10 cellular contexts compared by ENCODE assay signal in the genomic region with DNA sequence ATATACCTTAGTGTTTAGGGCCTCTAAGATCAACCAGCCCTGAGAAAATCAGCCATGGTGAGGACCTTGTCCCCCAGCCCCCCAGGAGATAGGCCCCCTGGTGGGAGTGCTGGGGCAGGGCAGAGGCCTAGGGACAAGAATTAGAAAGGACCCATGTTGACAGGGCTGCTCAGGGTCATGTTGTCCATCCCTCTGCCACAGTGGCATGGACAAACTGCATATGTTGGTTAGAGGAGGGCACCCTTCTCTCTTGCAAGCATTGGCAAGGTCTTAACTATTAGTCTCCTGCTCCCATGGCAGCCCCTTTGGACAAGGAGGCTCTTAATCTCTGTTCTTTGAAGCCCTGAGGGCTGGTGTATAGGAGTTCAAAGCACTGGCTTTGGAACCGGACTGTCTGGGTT. TPM values are rescaled to one million over a fixed set of nuclear protein-coding genes. Genes with fewer than 3 reads are reported as not detected.
A peak's percentile ranks its signal among the peaks of the same experiment; 100 is the strongest.
DNase-seq lines count a peak whose midpoint lies in the region; ATAC-seq, FAIRE-seq and TF ChIP-seq lines count a peak whose summit lies in the region.
"Had no signal": no experiment of that assay in that cellular context is flagged by ENCODE, and none has a peak within 500 bp of the region (broad histone marks: within the 10 kb centered on the region; RNA-seq: fewer than 3 reads in every experiment).

No MANE protein-coding gene starts in this region.

- peaks cover 6% of the 10 kb centered on the region for H3K23me2 ChIP-seq in H1 (ENCODE audit: low read depth, low read length)

- H3K56ac ChIP-seq in H1 (replicated peaks; ENCODE audit: insufficient read length, low read depth, low read length) = no peak overlapping the region

- H4K91ac ChIP-seq in H1 (replicated peaks; ENCODE audit: insufficient read length, low read length) = no peak overlapping the region

- POLR2A ChIA-PET in H1 (lab: Charles Lee; ENCODE audit: partially characterized antibody) (interaction anchor here (2.2 to 44.0 kb wide), 3 partner anchors 18 to 81 kb away, joined by 8 to 1596 read pairs (median 1027); partner anchors contain the start of genes ATN1, EMG1, ENO2 and LRRC23), HEK293T (lab: Yijun Ruan, JAX) (interaction anchor here (3.3 to 8.4 kb wide), 2 partner anchors 10 to 11 kb away, joined by 21 to 450 read pairs; no protein-coding TSS in a partner anchor)

- no peak for TF ChIP-seq POLR2A in H1 (IDR thresholded peaks at IDR 0.05; ENCODE audit: control extremely low read depth in 1 of 2, low read depth in 2 of 2, low read length in 2 of 2)

- no peak for TF ChIP-seq RAD21 in H1 (IDR thresholded peaks at IDR 0.05 in 1 of 2, conservative IDR thresholded peaks at IDR 0.05 in 1 of 2; ENCODE audit: low read depth in 2 of 2, low read length in 2 of 2)

- H3K4ac ChIP-seq in H1 (replicated peaks; ENCODE audit: insufficient read length, low read depth, low read length) = no peak overlapping the region

- H3K4me1 ChIP-seq in H1 (replicated peaks in 1 of 4; ENCODE audit: control insufficient read depth in 3 of 4, insufficient read depth in 4 of 4, low read length in 3 of 4) = peaks cover under 1 to 26% (median 15%) of the 10 kb centered on the region in 4 experiments

- H3K18ac ChIP-seq in H1 (ENCODE audit: extremely low read depth, low read length) = no peak overlapping the region

- no peak overlapping the region for H2BK120ac ChIP-seq in H1 (replicated peaks; ENCODE audit: low read depth, low read length)

- H3K23ac ChIP-seq in H1 (ENCODE audit: insufficient read length) = no peak overlapping the region

- H2BK12ac ChIP-seq in H1 (ENCODE audit: low read depth, low read length) = 0 out of 2 replicates have a peak overlapping the region, but pooled peaks have one; percentile 14

- WGBS in H1 (ENCODE audit: extremely low coverage in 1 of 2, insufficient coverage in 1 of 2, insufficient read length in 1 of 2, insufficient replicate concordance in 2 of 2, low coverage in 1 of 2, low lambda C conversion rate in 2 of 2, missing lambda C conversion rate in 1 of 2), 2 experiments = 89% methylated on average over 1 of the region's 1 CpG; no CpG with 5 or more reads in 1 of the 2 experiments

- no peak overlapping the region for H4K5ac ChIP-seq in H1 (ENCODE audit: insufficient read length, low read depth, low read length)

- H2BK5ac ChIP-seq in H1 (ENCODE audit: low read depth, low read length) = no peak overlapping the region

- peak; percentile 43 for DNase-seq in activated CD4-positive, CD25-positive, alpha-beta regulatory T cell treated with anti-CD3 and anti-CD28 coated beads, Interleukin-2, amount 50 U/mL, for 72 hours
- DNase-seq in H1 (ENCODE audit: low read depth in 1 of 2, low spot score in 2 of 2) (no peak), AG20443 (ENCODE audit: low spot score) (no peak), HEK293T (ENCODE audit: extremely low spot score) (no peak)
- peak; percentile 62 for DNase-seq in stimulated activated naive CD8-positive, alpha-beta T cell treated with anti-CD3 and anti-CD28 coated beads, Interleukin-15, Interleukin-2, amounts not matched to agents 100 U/mL and 50 U/mL, for 24 hours

- H2AFZ ChIP-seq in SU-DHL-6 (ENCODE audit: low read depth, low read length, severe bottlenecking) = no peak overlapping the region
- no peak overlapping the region for H2AFZ ChIP-seq in H1 (ENCODE audit: low read length)
- H2AFZ ChIP-seq: hepatocyte had no signal

- no peak for TF ChIP-seq EP300 in H1 (IDR thresholded peaks at IDR 0.05; ENCODE audit: borderline replicate concordance in 1 of 2, low read depth in 2 of 2, low read length in 2 of 2)

- peaks cover 7% of the 10 kb centered on the region for H3F3A ChIP-seq in SU-DHL-6 (ENCODE audit: insufficient read depth)

- H3K9me3 ChIP-seq in SU-DHL-6 (ENCODE audit: insufficient read depth, low read length) (no peaks in the 10 kb centered on the region), H1 (ENCODE audit: insufficient read depth in 2 of 2, low read depth in 1 of 2, low read length in 1 of 2) (no peaks in the 10 kb centered on the region)

- no peak overlapping the region for H2BK20ac ChIP-seq in H1 (ENCODE audit: low read length)

- no peak overlapping the region for H3K27ac ChIP-seq in SU-DHL-6 (ENCODE audit: low read depth, low read length)
- H3K27ac ChIP-seq in H1 (ENCODE audit: low read depth, low read length) = no peak overlapping the region
- H3K27ac ChIP-seq: hepatocyte had no signal

- no peak overlapping the region for H4K8ac ChIP-seq in H1 (ENCODE audit: extremely low read depth, insufficient read depth, low read length)

- H2BK15ac ChIP-seq in H1 (ENCODE audit: low read length) = peak overlapping the region; percentile 46; the same call in 1 of the 2 replicates

- H3K9me2 ChIP-seq in SU-DHL-6 (replicated peaks; ENCODE audit: insufficient read depth, low read length) = no peaks in the 10 kb centered on the region

- H3K27me3 ChIP-seq in SU-DHL-6 (ENCODE audit: low read length) (no peaks in the 10 kb centered on the region), H1 (replicated peaks in 1 of 4; ENCODE audit: control insufficient read depth in 3 of 4, extremely low read depth in 1 of 4, insufficient read depth in 3 of 4, low read length in 3 of 4) (no peaks in the 10 kb centered on the region)
- H3K27me3 ChIP-seq: hepatocyte had no signal

- H3K4me2 ChIP-seq in SU-DHL-6 (ENCODE audit: low read depth, low read length, poor library complexity, severe bottlenecking) = peak overlapping the region; percentile 61
- no peak overlapping the region for H3K4me2 ChIP-seq in H1 (ENCODE audit: insufficient read depth in 1 of 2, low read depth in 2 of 2, low read length in 2 of 2)
- H3K4me2 ChIP-seq: hepatocyte had no signal

- no peaks in the 10 kb centered on the region for H3K36me3 ChIP-seq in SU-DHL-6 (ENCODE audit: low read length)
- no peaks in the 10 kb centered on the region for H3K36me3 ChIP-seq in H1 (ENCODE audit: control insufficient read depth in 2 of 4, insufficient read depth in 4 of 4, low read length in 3 of 4)

- CTCF ChIA-PET in H1 (lab: Charles Lee; ENCODE audit: partially characterized antibody) (interaction anchor here (1.2 to 8.6 kb wide), 6 partner anchors 11 to 190 kb away, joined by 3 to 277 read pairs (median 6); no protein-coding TSS in a partner anchor), HEK293T (lab: Yijun Ruan, JAX) (interaction anchor here (0.6 to 1.0 kb wide), 2 partner anchors 14 to 59 kb away, joined by 3 to 5 read pairs; no protein-coding TSS in a partner anchor)

- no peak for ATAC-seq in activated CD4-positive, CD25-positive, alpha-beta regulatory T cell treated with anti-CD3 and anti-CD28 coated beads, Interleukin-2, amount 50 U/mL, for 24 hours
- no peak for ATAC-seq in stimulated activated naive CD8-positive, alpha-beta T cell treated with anti-CD3 and anti-CD28 coated beads, Interleukin-15, Interleukin-2, amounts not matched to agents 100 U/mL and 50 U/mL, for 24 hours
- no peak for ATAC-seq in HG03095 (IDR thresholded peaks at IDR 0.05; ENCODE audit: unreplicated experiment)

- TF ChIP-seq CTCF in SU-DHL-6 (IDR thresholded peaks at IDR 0.05; ENCODE audit: insufficient read depth, low read length, poor library complexity, severe bottlenecking) (peak; percentile 33), H1 (IDR thresholded peaks at IDR 0.05; ENCODE audit: control extremely low read depth in 1 of 3, insufficient read depth in 1 of 3, low read depth in 1 of 3, low read length in 3 of 3) (no peak)

- H3K9ac ChIP-seq in SU-DHL-6 (ENCODE audit: low read length) (peak overlapping the region; percentile 55; the same call in 1 of the 2 replicates), H1 (replicated peaks in 1 of 4; ENCODE audit: extremely low read depth in 1 of 4, low read depth in 3 of 4, low read length in 3 of 4) (no peak overlapping the region)

- peak overlapping the region; percentile 60; the same call in 1 of the 2 replicates for H2AK5ac ChIP-seq in H1 (ENCODE audit: low read depth, low read length)

- H3K4me3 ChIP-seq in SU-DHL-6 (ENCODE audit: insufficient read depth, low read length, poor library complexity, severe bottlenecking) = no peak overlapping the region
- no peak overlapping the region for H3K4me3 ChIP-seq in H1 (ENCODE audit: extremely low read depth in 1 of 4, insufficient read depth in 2 of 4, low read depth in 3 of 4, low read length in 4 of 4)
- H3K4me3 ChIP-seq: hepatocyte had no signal

- FAIRE-seq in H1 (lab: Jason Lieb, UNC) = no peak

- H3K14ac ChIP-seq in H1 (ENCODE audit: insufficient read length) = no peak overlapping the region

- H3K79me1 ChIP-seq in H1 (ENCODE audit: low read depth, low read length) = peaks cover 5% of the 10 kb centered on the region

- H4K20me1 ChIP-seq in SU-DHL-6 (ENCODE audit: low read depth, low read length) (no peaks in the 10 kb centered on the region), H1 (replicated peaks in 1 of 2; ENCODE audit: control insufficient read depth in 1 of 2, insufficient read depth in 2 of 2, low read length in 2 of 2) (no peaks in the 10 kb centered on the region)

- H3K79me2 ChIP-seq in SU-DHL-6 (ENCODE audit: insufficient read depth, low read length) (no peaks in the 10 kb centered on the region), H1 (ENCODE audit: control insufficient read depth in 1 of 2, insufficient read depth in 2 of 2, low read length in 2 of 2) (no peaks in the 10 kb centered on the region; a peak in 1 of 4 replicates)

RNA-seq across cellular contexts. Expression of gene PTPN6, which starts 0.8 kb away (rescaled TPM):
- total RNA-seq in H1 (2021; fragmentation: NEBNext Ultra II Directional; extraction: Animal tissue kit (Norgen Biotek cat#: 25700)) = 25.7 and 28.4 TPM in 2 replicates
- polyA plus RNA-seq in H1 (2011; rRNA removed) = 16.3 and 22.6 TPM in 2 replicates
- polyA plus RNA-seq in H1 (2011; cell fraction: cytosol; rRNA removed) = 21.3 TPM
- 32.9 TPM for polyA plus RNA-seq in H1 (2011; cell fraction: nucleus; rRNA removed)
- 34.9 to 37.3 TPM (median 36.6 TPM) in 4 replicates for polyA plus RNA-seq in H1 (2012, experiment 1 of 2)
- polyA plus RNA-seq in H1 (2012, experiment 2 of 2) = 28.9 TPM
- polyA plus RNA-seq in H1 (2013, experiment 1 of 2) = 23.2 TPM
- polyA plus RNA-seq in H1 (2013, experiment 2 of 2) = 25.8 TPM
- polyA minus RNA-seq in H1 (2011; rRNA and poly(A)+ RNA removed) = 12.4 and 24.5 TPM in 2 replicates
- polyA minus RNA-seq in H1 (2011; cell fraction: cytosol; rRNA and poly(A)+ RNA removed) = 17.8 TPM
- polyA minus RNA-seq in H1 (2011; cell fraction: nucleus; rRNA and poly(A)+ RNA removed) = 9.1 TPM

RNA-seq across cellular contexts. Expression of gene C12orf57, which starts 6.6 kb away (rescaled TPM):
- 174 and 185 TPM in 2 replicates for total RNA-seq in H1 (2021; fragmentation: NEBNext Ultra II Directional; extraction: Animal tissue kit (Norgen Biotek cat#: 25700))
- polyA plus RNA-seq in H1 (2011; rRNA removed) = 993 and 1,124 TPM in 2 replicates
- 811 TPM for polyA plus RNA-seq in H1 (2011; cell fraction: cytosol; rRNA removed)
- 653 TPM for polyA plus RNA-seq in H1 (2011; cell fraction: nucleus; rRNA removed)
- 167 to 390 TPM (median 374 TPM) in 4 replicates for polyA plus RNA-seq in H1 (2012, experiment 1 of 2)
- 596 TPM for polyA plus RNA-seq in H1 (2012, experiment 2 of 2)
- 206 TPM for polyA plus RNA-seq in H1 (2013, experiment 1 of 2)
- 192 TPM for polyA plus RNA-seq in H1 (2013, experiment 2 of 2)
- polyA minus RNA-seq in H1 (2011; rRNA and poly(A)+ RNA removed) = 66.6 and 106 TPM in 2 replicates
- 76.3 TPM for polyA minus RNA-seq in H1 (2011; cell fraction: cytosol; rRNA and poly(A)+ RNA removed)
- 112 TPM for polyA minus RNA-seq in H1 (2011; cell fraction: nucleus; rRNA and poly(A)+ RNA removed)

RNA-seq across cellular contexts. Expression of gene RNU7-1, which starts 6.8 kb away (rescaled TPM):
- total RNA-seq in H1 (2021; fragmentation: NEBNext Ultra II Directional; extraction: Animal tissue kit (Norgen Biotek cat#: 25700)) = not detected in 2 replicates
- not detected in 2 replicates for polyA plus RNA-seq in H1 (2011; rRNA removed)
- not detected for polyA plus RNA-seq in H1 (2011; cell fraction: cytosol; rRNA removed)
- polyA plus RNA-seq in H1 (2011; cell fraction: nucleus; rRNA removed) = not detected
- polyA plus RNA-seq in H1 (2012, experiment 1 of 2) = not detected in 4 replicates
- not detected for polyA plus RNA-seq in H1 (2012, experiment 2 of 2)
- not detected for polyA plus RNA-seq in H1 (2013, experiment 1 of 2)
- polyA plus RNA-seq in H1 (2013, experiment 2 of 2) = not detected
- polyA minus RNA-seq in H1 (2011; rRNA and poly(A)+ RNA removed) = not detected in 2 replicates
- not detected for polyA minus RNA-seq in H1 (2011; cell fraction: cytosol; rRNA and poly(A)+ RNA removed)
- not detected for polyA minus RNA-seq in H1 (2011; cell fraction: nucleus; rRNA and poly(A)+ RNA removed)
- total RNA-seq: hepatocyte, MCF 10A had no signal
- polyA plus RNA-seq: hepatocyte had no signal

RNA-seq across cellular contexts. Expression of gene PHB2, which starts 20.1 kb away (rescaled TPM):
- 360 and 368 TPM in 2 replicates for total RNA-seq in H1 (2021; fragmentation: NEBNext Ultra II Directional; extraction: Animal tissue kit (Norgen Biotek cat#: 25700))
- 579 and 626 TPM in 2 replicates for polyA plus RNA-seq in H1 (2011; rRNA removed)
- polyA plus RNA-seq in H1 (2011; cell fraction: cytosol; rRNA removed) = 622 TPM
- polyA plus RNA-seq in H1 (2011; cell fraction: nucleus; rRNA removed) = 570 TPM
- polyA plus RNA-seq in H1 (2012, experiment 1 of 2) = 317 to 409 TPM (median 397 TPM) in 4 replicates
- polyA plus RNA-seq in H1 (2012, experiment 2 of 2) = 565 TPM
- polyA plus RNA-seq in H1 (2013, experiment 1 of 2) = 552 TPM
- polyA plus RNA-seq in H1 (2013, experiment 2 of 2) = 493 TPM
- polyA minus RNA-seq in H1 (2011; rRNA and poly(A)+ RNA removed) = 282 and 291 TPM in 2 replicates
- polyA minus RNA-seq in H1 (2011; cell fraction: cytosol; rRNA and poly(A)+ RNA removed) = 137 TPM
- polyA minus RNA-seq in H1 (2011; cell fraction: nucleus; rRNA and poly(A)+ RNA removed) = 195 TPM

RNA-seq across cellular contexts. Expression of gene EMG1, which starts 20.3 kb away (rescaled TPM):
- 82.9 and 84.2 TPM in 2 replicates for total RNA-seq in H1 (2021; fragmentation: NEBNext Ultra II Directional; extraction: Animal tissue kit (Norgen Biotek cat#: 25700))
- polyA plus RNA-seq in H1 (2011; rRNA removed) = 54.3 and 64.3 TPM in 2 replicates
- 83.3 TPM for polyA plus RNA-seq in H1 (2011; cell fraction: cytosol; rRNA removed)
- 37.2 TPM for polyA plus RNA-seq in H1 (2011; cell fraction: nucleus; rRNA removed)
- 78.1 to 120 TPM (median 97.6 TPM) in 4 replicates for polyA plus RNA-seq in H1 (2012, experiment 1 of 2)
- 39.8 TPM for polyA plus RNA-seq in H1 (2012, experiment 2 of 2)
- 66.1 TPM for polyA plus RNA-seq in H1 (2013, experiment 1 of 2)
- polyA plus RNA-seq in H1 (2013, experiment 2 of 2) = 65.0 TPM
- polyA minus RNA-seq in H1 (2011; rRNA and poly(A)+ RNA removed) = 30.4 and 39.9 TPM in 2 replicates
- polyA minus RNA-seq in H1 (2011; cell fraction: cytosol; rRNA and poly(A)+ RNA removed) = 23.6 TPM
- 32.0 TPM for polyA minus RNA-seq in H1 (2011; cell fraction: nucleus; rRNA and poly(A)+ RNA removed)

Comparison
In these comparisons a context has a peak if more than half of its experiments do, and no peak if none do; other contexts are left out.
1. DNase-seq: peak in activated CD4-positive, CD25-positive, alpha-beta regulatory T cell treated with anti-CD3 and anti-CD28 coated beads, Interleukin-2, amount 50 U/mL, for 72 hours (single experiment) and stimulated activated naive CD8-positive, alpha-beta T cell treated with anti-CD3 and anti-CD28 coated beads, Interleukin-15, Interleukin-2, amounts not matched to agents 100 U/mL and 50 U/mL, for 24 hours (single experiment); none in H1 (0 of 2), AG20443 (single experiment) and HEK293T (single experiment).